ENCODE assay signal across 1 cellular context in the genomic region with DNA sequence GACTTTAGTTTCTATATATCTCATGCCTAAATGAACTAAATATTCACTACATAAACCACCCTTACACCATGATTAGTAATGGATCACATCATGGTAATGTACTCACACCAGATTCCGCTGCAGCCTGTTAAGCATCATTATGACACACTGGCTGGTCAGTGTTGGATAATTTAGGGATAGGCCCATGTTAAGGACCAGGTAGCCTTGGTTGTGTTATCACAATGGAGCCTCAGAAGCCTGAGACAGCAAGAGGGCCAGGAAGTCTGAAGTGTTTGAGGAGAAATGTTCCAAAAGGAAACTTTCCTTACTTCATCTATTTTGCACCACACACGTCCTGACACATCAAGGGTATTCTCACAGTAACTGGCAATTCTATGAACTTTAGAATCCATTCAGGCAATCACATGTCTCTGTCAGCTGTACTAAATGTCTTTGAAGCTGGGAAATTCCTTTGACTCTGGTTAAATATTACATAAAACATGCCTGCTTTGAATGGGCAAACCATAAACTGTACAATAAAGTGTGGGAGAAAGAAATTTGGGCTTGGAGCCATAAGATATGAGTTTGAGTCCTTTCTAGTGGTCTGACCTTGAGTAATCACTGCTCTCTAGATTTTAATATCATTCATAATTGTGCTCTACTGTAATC.
A peak's percentile ranks its signal among the peaks of the same experiment; 100 is the strongest.
TF ChIP-seq lines count a peak whose summit lies in the region.

No MANE protein-coding gene starts in this region.

TF ChIP-seq in HepG2, 621 proteins besides CTCF, POLR2A, EP300 and RAD21 (continued from another document and continues in another):
- TF ChIP-seq, protein P1, sequence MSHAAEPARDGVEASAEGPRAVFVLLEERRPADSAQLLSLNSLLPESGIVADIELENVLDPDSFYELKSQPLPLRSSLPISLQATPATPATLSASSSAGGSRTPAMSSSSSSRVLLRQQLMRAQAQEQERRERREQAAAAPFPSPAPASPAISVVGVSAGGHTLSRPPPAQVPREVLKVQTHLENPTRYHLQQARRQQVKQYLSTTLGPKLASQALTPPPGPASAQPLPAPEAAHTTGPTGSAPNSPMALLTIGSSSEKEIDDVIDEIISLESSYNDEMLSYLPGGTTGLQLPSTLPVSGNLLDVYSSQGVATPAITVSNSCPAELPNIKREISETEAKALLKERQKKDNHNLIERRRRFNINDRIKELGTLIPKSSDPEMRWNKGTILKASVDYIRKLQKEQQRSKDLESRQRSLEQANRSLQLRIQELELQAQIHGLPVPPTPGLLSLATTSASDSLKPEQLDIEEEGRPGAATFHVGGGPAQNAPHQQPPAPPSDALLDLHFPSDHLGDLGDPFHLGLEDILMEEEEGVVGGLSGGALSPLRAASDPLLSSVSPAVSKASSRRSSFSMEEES (CRISPR knock-in tag; IDR thresholded peaks at IDR 0.05) = peak; percentile 99
- TF ChIP-seq ARHGAP35 (CRISPR knock-in tag; IDR thresholded peaks at IDR 0.05; ENCODE audit: borderline replicate concordance) (no peak), KDM5A (IDR thresholded peaks at IDR 0.05; ENCODE audit: borderline replicate concordance, low read length) (no peak), TARDBP (CRISPR knock-in tag; IDR thresholded peaks at IDR 0.05) (no peak), ZMYM4 (CRISPR knock-in tag; IDR thresholded peaks at IDR 0.05) (peak; percentile 36; the same call in 1 of the 2 replicates), ZNF431 (CRISPR knock-in tag; IDR thresholded peaks at IDR 0.05; ENCODE audit: borderline replicate concordance, low read depth) (no peak), POLR2AphosphoS5 (IDR thresholded peaks at IDR 0.05; ENCODE audit: low read depth, low read length) (peak; percentile 63; the same call in 1 of the 2 replicates), ZNF432 (CRISPR knock-in tag; IDR thresholded peaks at IDR 0.05; ENCODE audit: borderline replicate concordance) (no peak), FLYWCH1 (CRISPR knock-in tag; IDR thresholded peaks at IDR 0.05) (no peak), ZNF552 (CRISPR knock-in tag; IDR thresholded peaks at IDR 0.05; ENCODE audit: borderline replicate concordance) (no peak), ZNF557 (CRISPR knock-in tag; IDR thresholded peaks at IDR 0.05) (no peak), SRSF9 (IDR thresholded peaks at IDR 0.05; ENCODE audit: borderline replicate concordance, insufficient read depth, low read depth, low read length, poor library complexity, severe bottlenecking) (no peak), CENPT (CRISPR knock-in tag; IDR thresholded peaks at IDR 0.05; ENCODE audit: low read depth) (no peak), MIER3 (CRISPR knock-in tag; IDR thresholded peaks at IDR 0.05; ENCODE audit: borderline replicate concordance) (0 out of 2 replicates have a peak, but pooled peaks have one; percentile 48), TBX2 (CRISPR knock-in tag; IDR thresholded peaks at IDR 0.05; ENCODE audit: borderline replicate concordance) (no peak), ZNF33B (CRISPR knock-in tag; IDR thresholded peaks at IDR 0.05) (no peak), SOX5 (CRISPR knock-in tag; IDR thresholded peaks at IDR 0.05; ENCODE audit: borderline replicate concordance) (peak; percentile 88; the same call in 1 of the 2 replicates), ZMYM3 (CRISPR knock-in tag; IDR thresholded peaks at IDR 0.05) (no peak), CENPX (CRISPR knock-in tag; IDR thresholded peaks at IDR 0.05) (no peak), ASH2L (IDR thresholded peaks at IDR 0.05; ENCODE audit: insufficient read length, low read depth, low read length) (peak; percentile 95), NBN (conservative IDR thresholded peaks at IDR 0.05) (no peak), POLR2G (IDR thresholded peaks at IDR 0.05; ENCODE audit: low read depth, low read length) (0 out of 2 replicates have a peak, but pooled peaks have one; percentile 6), KLF6 (CRISPR knock-in tag; IDR thresholded peaks at IDR 0.05) (peak; percentile 69; the same call in 1 of the 2 replicates), BHLHE40 (IDR thresholded peaks at IDR 0.05; ENCODE audit: low read length) (0 out of 2 replicates have a peak, but pooled peaks have one; percentile 35), ISL2 (CRISPR knock-in tag; IDR thresholded peaks at IDR 0.05) (peak; percentile 91), KLF16 (CRISPR knock-in tag; IDR thresholded peaks at IDR 0.05) (peak in 1 of 2 experiments; percentile 44; a peak in 1 of 4 replicates), TCF7L2 (IDR thresholded peaks at IDR 0.05; ENCODE audit: low read depth, low read length) (peak; percentile 89), FOXP1 (IDR thresholded peaks at IDR 0.05) (no peak), FOXP1 (CRISPR knock-in tag; IDR thresholded peaks at IDR 0.05) (peak; percentile 64; the same call in 1 of the 2 replicates), REPIN1 (CRISPR knock-in tag; IDR thresholded peaks at IDR 0.05; ENCODE audit: borderline replicate concordance, low read depth) (peak; percentile 24; the same call in 1 of the 2 replicates), NFYC (CRISPR knock-in tag; IDR thresholded peaks at IDR 0.05) (no peak), MEIS2 (CRISPR knock-in tag; IDR thresholded peaks at IDR 0.05) (peak; percentile 69; the same call in 1 of the 2 replicates), PHF20 (CRISPR knock-in tag; IDR thresholded peaks at IDR 0.05) (peak; percentile 3; the same call in 1 of the 2 replicates), IRF2 (CRISPR knock-in tag; IDR thresholded peaks at IDR 0.05) (peak; percentile 53; the same call in 1 of the 2 replicates)
- TF ChIP-seq, protein P2, sequence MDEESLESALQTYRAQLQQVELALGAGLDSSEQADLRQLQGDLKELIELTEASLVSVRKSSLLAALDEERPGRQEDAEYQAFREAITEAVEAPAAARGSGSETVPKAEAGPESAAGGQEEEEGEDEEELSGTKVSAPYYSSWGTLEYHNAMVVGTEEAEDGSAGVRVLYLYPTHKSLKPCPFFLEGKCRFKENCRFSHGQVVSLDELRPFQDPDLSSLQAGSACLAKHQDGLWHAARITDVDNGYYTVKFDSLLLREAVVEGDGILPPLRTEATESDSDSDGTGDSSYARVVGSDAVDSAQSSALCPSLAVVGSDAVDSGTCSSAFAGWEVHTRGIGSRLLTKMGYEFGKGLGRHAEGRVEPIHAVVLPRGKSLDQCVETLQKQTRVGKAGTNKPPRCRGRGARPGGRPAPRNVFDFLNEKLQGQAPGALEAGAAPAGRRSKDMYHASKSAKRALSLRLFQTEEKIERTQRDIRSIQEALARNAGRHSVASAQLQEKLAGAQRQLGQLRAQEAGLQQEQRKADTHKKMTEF (CRISPR knock-in tag; IDR thresholded peaks at IDR 0.05) = peak; percentile 16; the same call in 1 of the 2 replicates
- TF ChIP-seq, protein P3, sequence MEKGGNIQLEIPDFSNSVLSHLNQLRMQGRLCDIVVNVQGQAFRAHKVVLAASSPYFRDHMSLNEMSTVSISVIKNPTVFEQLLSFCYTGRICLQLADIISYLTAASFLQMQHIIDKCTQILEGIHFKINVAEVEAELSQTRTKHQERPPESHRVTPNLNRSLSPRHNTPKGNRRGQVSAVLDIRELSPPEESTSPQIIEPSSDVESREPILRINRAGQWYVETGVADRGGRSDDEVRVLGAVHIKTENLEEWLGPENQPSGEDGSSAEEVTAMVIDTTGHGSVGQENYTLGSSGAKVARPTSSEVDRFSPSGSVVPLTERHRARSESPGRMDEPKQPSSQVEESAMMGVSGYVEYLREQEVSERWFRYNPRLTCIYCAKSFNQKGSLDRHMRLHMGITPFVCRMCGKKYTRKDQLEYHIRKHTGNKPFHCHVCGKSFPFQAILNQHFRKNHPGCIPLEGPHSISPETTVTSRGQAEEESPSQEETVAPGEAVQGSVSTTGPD (CRISPR knock-in tag; IDR thresholded peaks at IDR 0.05) = no peak
- TF ChIP-seq, protein P4, sequence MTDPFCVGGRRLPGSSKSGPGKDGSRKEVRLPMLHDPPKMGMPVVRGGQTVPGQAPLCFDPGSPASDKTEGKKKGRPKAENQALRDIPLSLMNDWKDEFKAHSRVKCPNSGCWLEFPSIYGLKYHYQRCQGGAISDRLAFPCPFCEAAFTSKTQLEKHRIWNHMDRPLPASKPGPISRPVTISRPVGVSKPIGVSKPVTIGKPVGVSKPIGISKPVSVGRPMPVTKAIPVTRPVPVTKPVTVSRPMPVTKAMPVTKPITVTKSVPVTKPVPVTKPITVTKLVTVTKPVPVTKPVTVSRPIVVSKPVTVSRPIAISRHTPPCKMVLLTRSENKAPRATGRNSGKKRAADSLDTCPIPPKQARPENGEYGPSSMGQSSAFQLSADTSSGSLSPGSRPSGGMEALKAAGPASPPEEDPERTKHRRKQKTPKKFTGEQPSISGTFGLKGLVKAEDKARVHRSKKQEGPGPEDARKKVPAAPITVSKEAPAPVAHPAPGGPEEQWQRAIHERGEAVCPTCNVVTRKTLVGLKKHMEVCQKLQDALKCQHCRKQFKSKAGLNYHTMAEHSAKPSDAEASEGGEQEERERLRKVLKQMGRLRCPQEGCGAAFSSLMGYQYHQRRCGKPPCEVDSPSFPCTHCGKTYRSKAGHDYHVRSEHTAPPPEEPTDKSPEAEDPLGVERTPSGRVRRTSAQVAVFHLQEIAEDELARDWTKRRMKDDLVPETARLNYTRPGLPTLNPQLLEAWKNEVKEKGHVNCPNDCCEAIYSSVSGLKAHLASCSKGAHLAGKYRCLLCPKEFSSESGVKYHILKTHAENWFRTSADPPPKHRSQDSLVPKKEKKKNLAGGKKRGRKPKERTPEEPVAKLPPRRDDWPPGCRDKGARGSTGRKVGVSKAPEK (CRISPR knock-in tag; IDR thresholded peaks at IDR 0.05; ENCODE audit: borderline replicate concordance) = no peak
- TF ChIP-seq, protein P5, sequence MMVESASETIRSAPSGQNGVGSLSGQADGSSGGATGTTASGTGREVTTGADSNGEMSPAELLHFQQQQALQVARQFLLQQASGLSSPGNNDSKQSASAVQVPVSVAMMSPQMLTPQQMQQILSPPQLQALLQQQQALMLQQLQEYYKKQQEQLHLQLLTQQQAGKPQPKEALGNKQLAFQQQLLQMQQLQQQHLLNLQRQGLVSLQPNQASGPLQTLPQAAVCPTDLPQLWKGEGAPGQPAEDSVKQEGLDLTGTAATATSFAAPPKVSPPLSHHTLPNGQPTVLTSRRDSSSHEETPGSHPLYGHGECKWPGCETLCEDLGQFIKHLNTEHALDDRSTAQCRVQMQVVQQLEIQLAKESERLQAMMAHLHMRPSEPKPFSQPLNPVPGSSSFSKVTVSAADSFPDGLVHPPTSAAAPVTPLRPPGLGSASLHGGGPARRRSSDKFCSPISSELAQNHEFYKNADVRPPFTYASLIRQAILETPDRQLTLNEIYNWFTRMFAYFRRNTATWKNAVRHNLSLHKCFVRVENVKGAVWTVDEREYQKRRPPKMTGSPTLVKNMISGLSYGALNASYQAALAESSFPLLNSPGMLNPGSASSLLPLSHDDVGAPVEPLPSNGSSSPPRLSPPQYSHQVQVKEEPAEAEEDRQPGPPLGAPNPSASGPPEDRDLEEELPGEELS (CRISPR knock-in tag; IDR thresholded peaks at IDR 0.05) = peak; percentile 79
- TF ChIP-seq, protein P6, sequence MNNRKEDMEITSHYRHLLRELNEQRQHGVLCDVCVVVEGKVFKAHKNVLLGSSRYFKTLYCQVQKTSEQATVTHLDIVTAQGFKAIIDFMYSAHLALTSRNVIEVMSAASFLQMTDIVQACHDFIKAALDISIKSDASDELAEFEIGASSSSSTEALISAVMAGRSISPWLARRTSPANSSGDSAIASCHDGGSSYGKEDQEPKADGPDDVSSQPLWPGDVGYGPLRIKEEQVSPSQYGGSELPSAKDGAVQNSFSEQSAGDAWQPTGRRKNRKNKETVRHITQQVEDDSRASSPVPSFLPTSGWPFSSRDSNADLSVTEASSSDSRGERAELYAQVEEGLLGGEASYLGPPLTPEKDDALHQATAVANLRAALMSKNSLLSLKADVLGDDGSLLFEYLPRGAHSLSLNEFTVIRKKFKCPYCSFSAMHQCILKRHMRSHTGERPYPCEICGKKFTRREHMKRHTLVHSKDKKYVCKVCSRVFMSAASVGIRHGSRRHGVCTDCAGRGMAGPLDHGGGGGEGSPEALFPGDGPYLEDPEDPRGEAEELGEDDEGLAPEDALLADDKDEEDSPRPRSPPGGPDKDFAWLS (CRISPR knock-in tag; IDR thresholded peaks at IDR 0.05; ENCODE audit: borderline replicate concordance) = no peak
- TF ChIP-seq, protein P7, sequence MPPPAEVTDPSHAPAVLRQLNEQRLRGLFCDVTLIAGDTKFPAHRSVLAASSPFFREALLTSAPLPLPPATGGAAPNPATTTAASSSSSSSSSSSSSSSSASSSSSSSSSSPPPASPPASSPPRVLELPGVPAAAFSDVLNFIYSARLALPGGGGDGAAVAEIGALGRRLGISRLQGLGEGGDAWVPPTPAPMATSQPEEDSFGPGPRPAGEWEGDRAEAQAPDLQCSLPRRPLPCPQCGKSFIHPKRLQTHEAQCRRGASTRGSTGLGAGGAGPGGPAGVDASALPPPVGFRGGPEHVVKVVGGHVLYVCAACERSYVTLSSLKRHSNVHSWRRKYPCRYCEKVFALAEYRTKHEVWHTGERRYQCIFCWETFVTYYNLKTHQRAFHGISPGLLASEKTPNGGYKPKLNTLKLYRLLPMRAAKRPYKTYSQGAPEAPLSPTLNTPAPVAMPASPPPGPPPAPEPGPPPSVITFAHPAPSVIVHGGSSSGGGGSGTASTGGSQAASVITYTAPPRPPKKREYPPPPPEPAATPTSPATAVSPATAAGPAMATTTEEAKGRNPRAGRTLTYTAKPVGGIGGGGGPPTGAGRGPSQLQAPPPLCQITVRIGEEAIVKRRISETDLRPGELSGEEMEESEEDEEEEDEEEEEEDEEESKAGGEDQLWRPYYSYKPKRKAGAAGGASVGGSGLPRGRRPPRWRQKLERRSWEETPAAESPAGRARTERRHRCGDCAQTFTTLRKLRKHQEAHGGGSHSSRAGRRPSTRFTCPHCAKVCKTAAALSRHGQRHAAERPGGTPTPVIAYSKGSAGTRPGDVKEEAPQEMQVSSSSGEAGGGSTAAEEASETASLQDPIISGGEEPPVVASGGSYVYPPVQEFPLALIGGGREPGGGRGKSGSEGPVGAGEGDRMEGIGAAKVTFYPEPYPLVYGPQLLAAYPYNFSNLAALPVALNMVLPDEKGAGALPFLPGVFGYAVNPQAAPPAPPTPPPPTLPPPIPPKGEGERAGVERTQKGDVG (CRISPR knock-in tag; IDR thresholded peaks at IDR 0.05; ENCODE audit: borderline replicate concordance) = no peak
- TF ChIP-seq, protein P8, sequence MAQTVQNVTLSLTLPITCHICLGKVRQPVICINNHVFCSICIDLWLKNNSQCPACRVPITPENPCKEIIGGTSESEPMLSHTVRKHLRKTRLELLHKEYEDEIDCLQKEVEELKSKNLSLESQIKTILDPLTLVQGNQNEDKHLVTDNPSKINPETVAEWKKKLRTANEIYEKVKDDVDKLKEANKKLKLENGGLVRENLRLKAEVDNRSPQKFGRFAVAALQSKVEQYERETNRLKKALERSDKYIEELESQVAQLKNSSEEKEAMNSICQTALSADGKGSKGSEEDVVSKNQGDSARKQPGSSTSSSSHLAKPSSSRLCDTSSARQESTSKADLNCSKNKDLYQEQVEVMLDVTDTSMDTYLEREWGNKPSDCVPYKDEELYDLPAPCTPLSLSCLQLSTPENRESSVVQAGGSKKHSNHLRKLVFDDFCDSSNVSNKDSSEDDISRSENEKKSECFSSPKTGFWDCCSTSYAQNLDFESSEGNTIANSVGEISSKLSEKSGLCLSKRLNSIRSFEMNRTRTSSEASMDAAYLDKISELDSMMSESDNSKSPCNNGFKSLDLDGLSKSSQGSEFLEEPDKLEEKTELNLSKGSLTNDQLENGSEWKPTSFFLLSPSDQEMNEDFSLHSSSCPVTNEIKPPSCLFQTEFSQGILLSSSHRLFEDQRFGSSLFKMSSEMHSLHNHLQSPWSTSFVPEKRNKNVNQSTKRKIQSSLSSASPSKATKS (CRISPR knock-in tag; IDR thresholded peaks at IDR 0.05) = no peak
- TF ChIP-seq, protein P9, sequence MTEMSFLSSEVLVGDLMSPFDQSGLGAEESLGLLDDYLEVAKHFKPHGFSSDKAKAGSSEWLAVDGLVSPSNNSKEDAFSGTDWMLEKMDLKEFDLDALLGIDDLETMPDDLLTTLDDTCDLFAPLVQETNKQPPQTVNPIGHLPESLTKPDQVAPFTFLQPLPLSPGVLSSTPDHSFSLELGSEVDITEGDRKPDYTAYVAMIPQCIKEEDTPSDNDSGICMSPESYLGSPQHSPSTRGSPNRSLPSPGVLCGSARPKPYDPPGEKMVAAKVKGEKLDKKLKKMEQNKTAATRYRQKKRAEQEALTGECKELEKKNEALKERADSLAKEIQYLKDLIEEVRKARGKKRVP (CRISPR knock-in tag; IDR thresholded peaks at IDR 0.05) = peak in 1 of 2 experiments; percentile 64; a peak in 1 of 4 replicates
